ENCODE assay signal across 10 cellular contexts in genomic region chr16:22240023-22240697, GRCh38. TPM values are rescaled to one million over a fixed set of nuclear protein-coding genes. Genes with fewer than 3 reads are reported as not detected.
DNase-seq lines count a peak whose midpoint lies in the region; ATAC-seq and TF ChIP-seq lines count a peak whose summit lies in the region.
"Had no signal": no experiment of that assay in that cellular context is flagged by ENCODE, and none has a peak within 500 bp of the region (broad histone marks: within the 10 kb centered on the region; RNA-seq: fewer than 3 reads in every experiment).

No MANE protein-coding gene starts in this region.

- WGBS in suprapubic skin = 24% methylated on average over 3 of the region's 3 CpGs

- ATAC-seq in activated CD4-positive, alpha-beta T cell treated with anti-CD3 and anti-CD28 coated beads for 36 hours = no peak
- ATAC-seq: A549 had no signal

- no peaks in the 10 kb centered on the region for H3K27me3 ChIP-seq in suprapubic skin

- H3K27ac ChIP-seq in VCaP = peak overlapping the region; percentile 57
- H3K27ac ChIP-seq in suprapubic skin = peak overlapping the region; percentile 87
- H3K27ac ChIP-seq: A549 had no signal

- POLR2A ChIA-PET in activated CD4-positive, alpha-beta T cell treated with anti-CD3 and anti-CD28 coated beads for 36 hours (lab: Charles Lee) = no interaction called here

- H3K27me3 Mint-ChIP-seq in activated CD4-positive, alpha-beta T cell treated with anti-CD3 and anti-CD28 coated beads, Interleukin-2, amount 10 ng/mL, durations not matched to agents 24 days and 14 days = no peaks in the 10 kb centered on the region
- H3K27me3 Mint-ChIP-seq in activated CD4-positive, alpha-beta T cell treated with anti-CD3 and anti-CD28 coated beads for 36 hours = no peaks in the 10 kb centered on the region

- H3K4me1 ChIP-seq in suprapubic skin = peaks cover 79% of the 10 kb centered on the region

- peak overlapping the region; percentile 84 for H3K27ac Mint-ChIP-seq in activated CD4-positive, alpha-beta T cell treated with anti-CD3 and anti-CD28 coated beads, Interleukin-2, amount 10 ng/mL, durations not matched to agents 24 days and 14 days
- no peak overlapping the region for H3K27ac Mint-ChIP-seq in activated CD4-positive, alpha-beta T cell treated with anti-CD3 and anti-CD28 coated beads for 36 hours

- no peaks in the 10 kb centered on the region for H3K9me3 ChIP-seq in suprapubic skin
- H3K9me3 ChIP-seq: A549 had no signal

- H3K9me3 Mint-ChIP-seq in activated CD4-positive, alpha-beta T cell treated with anti-CD3 and anti-CD28 coated beads, Interleukin-2, amount 10 ng/mL, durations not matched to agents 24 days and 14 days = no peaks in the 10 kb centered on the region
- no peaks in the 10 kb centered on the region for H3K9me3 Mint-ChIP-seq in activated CD4-positive, alpha-beta T cell treated with anti-CD3 and anti-CD28 coated beads for 36 hours (ENCODE audit: low read depth)

- no peak for DNase-seq in activated CD4-positive, alpha-beta T cell treated with anti-CD3 and anti-CD28 coated beads, Interleukin-2, amount 10 ng/mL, durations not matched to agents 24 days and 14 days
- DNase-seq in activated CD4-positive, alpha-beta T cell treated with anti-CD3 and anti-CD28 coated beads for 36 hours = no peak
- DNase-seq in fibroblast of the conjunctiva (ENCODE audit: low read depth) = peak; percentile 64
- DNase-seq in suprapubic skin (ENCODE audit: low spot score in 2 of 2) = no peak
- no peak for DNase-seq in activated effector memory CD4-positive, alpha-beta T cell treated with anti-CD3 and anti-CD28 coated beads, Interleukin-2, amount 50 U/mL, for 16 hours
- no peak for DNase-seq in NCI-H187 treated with DMSO at 0.1 percent for 48 hours (lab: John Stamatoyannopoulos, UW)
- no peak for DNase-seq in NCI-H82 treated with DMSO at 0.1 percent for 48 hours (lab: John Stamatoyannopoulos, UW; ENCODE audit: unreplicated experiment)
- DNase-seq: NCI-H1105 had no signal

- no peak overlapping the region for H3K4me3 Mint-ChIP-seq in activated CD4-positive, alpha-beta T cell treated with anti-CD3 and anti-CD28 coated beads, Interleukin-2, amount 10 ng/mL, durations not matched to agents 24 days and 14 days
- no peak overlapping the region for H3K4me3 Mint-ChIP-seq in activated CD4-positive, alpha-beta T cell treated with anti-CD3 and anti-CD28 coated beads for 36 hours

- H3K36me3 Mint-ChIP-seq in activated CD4-positive, alpha-beta T cell treated with anti-CD3 and anti-CD28 coated beads, Interleukin-2, amount 10 ng/mL, durations not matched to agents 24 days and 14 days (ENCODE audit: low read depth) = peaks cover 19% of the 10 kb centered on the region
- peaks cover 14% of the 10 kb centered on the region for H3K36me3 Mint-ChIP-seq in activated CD4-positive, alpha-beta T cell treated with anti-CD3 and anti-CD28 coated beads for 36 hours (ENCODE audit: low read depth)

- H3K4me1 Mint-ChIP-seq in activated CD4-positive, alpha-beta T cell treated with anti-CD3 and anti-CD28 coated beads, Interleukin-2, amount 10 ng/mL, durations not matched to agents 24 days and 14 days = peaks cover 24% of the 10 kb centered on the region
- peaks cover 29% of the 10 kb centered on the region for H3K4me1 Mint-ChIP-seq in activated CD4-positive, alpha-beta T cell treated with anti-CD3 and anti-CD28 coated beads for 36 hours

- no peak for TF ChIP-seq CTCF in VCaP (conservative IDR thresholded peaks at IDR 0.05)
- TF ChIP-seq CTCF in suprapubic skin (IDR thresholded peaks at IDR 0.05) = no peak

- H3K4me3 ChIP-seq in suprapubic skin = no peak overlapping the region
- H3K4me3 ChIP-seq: A549 had no signal

- peaks cover 13% of the 10 kb centered on the region for H3K36me3 ChIP-seq in suprapubic skin

- intact Hi-C loops in activated CD4-positive, alpha-beta T cell treated with anti-CD3 and anti-CD28 coated beads, Interleukin-2, amount 10 ng/mL, durations not matched to agents 24 days and 14 days (cut with micrococcal nuclease) = loop anchor here (10.0 kb wide), 1 partner anchor 55 kb away; the partner anchor contains the start of gene POLR3E
- intact Hi-C loops in activated CD4-positive, alpha-beta T cell treated with anti-CD3 and anti-CD28 coated beads for 36 hours (cut with DNase I, micrococcal nuclease) = loop anchor here in 1 of 2 experiments (2.0 kb wide), 1 partner anchor 57 kb away; the partner anchor contains the start of gene POLR3E

- CTCF ChIA-PET in activated CD4-positive, alpha-beta T cell treated with anti-CD3 and anti-CD28 coated beads for 36 hours (lab: Charles Lee) = interaction anchor here (0.9 kb wide), 1 partner anchor 24 kb away, joined by 5 read pairs; no protein-coding TSS in a partner anchor

- no peak for TF ChIP-seq EP300 in suprapubic skin (IDR thresholded peaks at IDR 0.05)

- TF ChIP-seq POLR2A in suprapubic skin (IDR thresholded peaks at IDR 0.05) = no peak

RNA-seq across cellular contexts. Expression of gene EEF2K, which starts 34.1 kb away (rescaled TPM):
- 30.5 and 33.9 TPM in 2 replicates for total RNA-seq in activated CD4-positive, alpha-beta T cell treated with anti-CD3 and anti-CD28 coated beads, Interleukin-2, amount 10 ng/mL, durations not matched to agents 24 days and 14 days
- 10 to 100 TPM; 23.9 to 28.3 TPM for total RNA-seq in activated CD4-positive, alpha-beta T cell treated with anti-CD3 and anti-CD28 coated beads for 36 hours
- 100 to 1,000 TPM in 1 of 4 donors, 10 to 100 TPM in 3; 50.9 to 194 (median 73.8) TPM for total RNA-seq in suprapubic skin

RNA-seq across cellular contexts. Expression of gene POLR3E, which starts 57.0 kb away (rescaled TPM):
- total RNA-seq in activated CD4-positive, alpha-beta T cell treated with anti-CD3 and anti-CD28 coated beads, Interleukin-2, amount 10 ng/mL, durations not matched to agents 24 days and 14 days = 102 and 111 TPM in 2 replicates
- total RNA-seq in activated CD4-positive, alpha-beta T cell treated with anti-CD3 and anti-CD28 coated beads for 36 hours = 10 to 100 TPM; 70.9 to 87.4 TPM
- total RNA-seq in suprapubic skin = 100 to 1,000 TPM in 1 of 4 donors, 10 to 100 TPM in 3; 63.3 to 116 (median 89.0) TPM
